In the genomic region with DNA sequence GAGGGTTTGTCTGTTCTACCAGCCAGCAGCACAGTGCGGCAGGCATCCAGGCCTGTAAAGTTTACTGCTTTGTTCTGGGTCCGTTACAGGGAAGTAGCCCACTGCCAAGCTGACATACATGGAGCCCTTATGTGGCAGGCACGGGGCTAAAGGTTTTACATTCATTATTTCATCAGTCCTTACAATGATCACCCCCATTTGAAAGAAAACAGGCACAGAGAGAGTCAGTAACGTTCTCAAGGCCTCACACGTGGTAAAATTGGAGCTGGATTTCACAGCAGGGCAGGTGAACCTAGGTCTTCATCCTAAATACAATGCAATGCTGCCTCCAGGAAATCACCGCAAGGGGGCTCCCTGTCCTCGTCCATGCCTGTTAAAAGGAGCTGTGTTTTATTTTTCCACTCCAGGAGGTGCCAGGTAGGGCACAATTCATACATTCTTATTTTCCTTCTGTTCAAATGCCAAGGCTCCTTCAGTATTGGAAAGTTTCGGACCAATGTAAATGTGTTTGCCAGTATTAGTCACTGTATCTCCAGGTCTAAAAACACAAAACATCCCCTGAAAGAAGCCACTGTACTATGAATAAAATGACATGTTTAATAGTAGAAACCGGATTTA, we compare ENCODE assay signal across 8 cellular contexts.
DNase-seq lines count a peak whose midpoint lies in the region; ATAC-seq, FAIRE-seq and TF ChIP-seq lines count a peak whose summit lies in the region.

No MANE protein-coding gene starts in this region.

- no peaks in the 10 kb centered on the region for H3K36me3 ChIP-seq in Peyer's patch
- no peaks in the 10 kb centered on the region for H3K36me3 ChIP-seq in kidney (ENCODE audit: control insufficient read depth in 1 of 2, insufficient read depth in 2 of 2, low read length in 2 of 2)

- no peaks in the 10 kb centered on the region for H3K27me3 ChIP-seq in Peyer's patch

- ATAC-seq in GM18873 (IDR thresholded peaks at IDR 0.05; ENCODE audit: low FRiP score, unreplicated experiment): no peak

- intact Hi-C loops in kidney (cut with DNase I): loop anchor here (10.0 kb wide), 1 partner anchor 239 kb away; no protein-coding TSS in a partner anchor

- no peak for FAIRE-seq in kidney (lab: Jason Lieb, UNC)

- H3K4me3 ChIP-seq in Peyer's patch (no peak overlapping the region), kidney (ENCODE audit: low read length in 2 of 2) (no peak overlapping the region)

- DNase-seq in activated naive CD4-positive, alpha-beta T cell treated with Interleukin-2 at 50 U/mL for 16 hours: peak; percentile 10
- no peak for DNase-seq in activated naive CD4-positive, alpha-beta T cell (lab: John Stamatoyannopoulos, UW)
- DNase-seq in HK-2 (ENCODE audit: unreplicated experiment) (peak; percentile 65), Peyer's patch (peak; percentile 28 to 84 (median 77)), T47D (ENCODE audit: low read depth in 1 of 2, low spot score in 1 of 2) (peak; percentile 22 to 73), kidney (no peak)
- DNase-seq in stimulated activated CD4-positive, alpha-beta T cell treated with anti-CD3 and anti-CD28 coated beads, TNF-alpha, amount 100 ng/mL, for 48 hours (ENCODE audit: low read depth in 3 of 3): peak in 2 of 3 donors; percentile 3 to 38

- H3K27ac ChIP-seq in Peyer's patch (no peak overlapping the region), kidney (ENCODE audit: low read depth in 2 of 2, low read length in 2 of 2) (no peak overlapping the region)

- in situ Hi-C loops in T47D (cut with HindIII; ENCODE audit: low pct_unique_long_range_greater_than_20kb, low sequenced_read_pairs): no loop called here

- no peaks in the 10 kb centered on the region for H3K9me3 ChIP-seq in Peyer's patch
- no peaks in the 10 kb centered on the region for H3K9me3 ChIP-seq in kidney (ENCODE audit: control insufficient read depth in 1 of 2, low read length in 2 of 2)

- H3K4me1 ChIP-seq in Peyer's patch (peaks cover 0 to 13% (median 0%) of the 10 kb centered on the region in 4 donors), kidney (ENCODE audit: control insufficient read depth in 1 of 2, insufficient read depth in 1 of 2, low read depth in 1 of 2, low read length in 2 of 2) (no peaks in the 10 kb centered on the region)

- peak in 5 of 6 experiments; percentile 7 to 88 (median 85) for TF ChIP-seq CTCF in Peyer's patch (IDR thresholded peaks at IDR 0.05)
- peak; percentile 90 for TF ChIP-seq CTCF in kidney (IDR thresholded peaks at IDR 0.05; ENCODE audit: borderline replicate concordance, extremely low read depth, insufficient read depth)

- TF ChIP-seq POLR2A in Peyer's patch (IDR thresholded peaks at IDR 0.05): no peak

- H3K9ac ChIP-seq in kidney (ENCODE audit: low read length in 2 of 2): no peak overlapping the region

Comparison
In these comparisons a context has a peak if more than half of its experiments do, and no peak if none do; other contexts are left out.
1. DNase-seq: peak in activated naive CD4-positive, alpha-beta T cell treated with Interleukin-2 at 50 U/mL for 16 hours (single experiment), HK-2 (single experiment), Peyer's patch (3 of 3), T47D (2 of 2) and stimulated activated CD4-positive, alpha-beta T cell treated with anti-CD3 and anti-CD28 coated beads, TNF-alpha, amount 100 ng/mL, for 48 hours (2 of 3); none in activated naive CD4-positive, alpha-beta T cell (0 of 4) and kidney (single experiment).